ENCODE assay signal across 13 cellular contexts in genomic region chr5:94347130-94347529, GRCh38.
A peak's percentile ranks its signal among the peaks of the same experiment; 100 is the strongest.
DNase-seq lines count a peak whose midpoint lies in the region; ATAC-seq and TF ChIP-seq lines count a peak whose summit lies in the region.
"Had no signal": no experiment of that assay in that cellular context is flagged by ENCODE, and none has a peak within 500 bp of the region (broad histone marks: within the 10 kb centered on the region; RNA-seq: fewer than 3 reads in every experiment).

No MANE protein-coding gene starts in this region.

- H3K9me3 Mint-ChIP-seq in endodermal cell, result peaks cover 87% of the 10 kb centered on the region

- H3K36me3 Mint-ChIP-seq in endodermal cell (ENCODE audit: low read depth), result peaks cover 92% of the 10 kb centered on the region
- H3K36me3 Mint-ChIP-seq: CD4-positive, CD25-positive, alpha-beta regulatory T cell had no signal

- intact Hi-C loops in Right ventricle myocardium superior (cut with DNase I) (no loop called here), left cardiac atrium (cut with DNase I) (no loop called here), A673 (cut with micrococcal nuclease; ENCODE audit: unreplicated experiment) (no loop called here), vagina (cut with DNase I) (no loop called here), ovary (cut with DNase I) (no loop called here)

- no peak for DNase-seq in Right ventricle myocardium superior
- DNase-seq in left cardiac atrium, result no peak
- peak; percentile 2 for DNase-seq in A673 (ENCODE audit: low spot score)
- DNase-seq in MV-4-11 (lab: John Stamatoyannopoulos, UW), result peak; percentile 16
- no peak for DNase-seq in endodermal cell
- DNase-seq in vagina (ENCODE audit: extremely low spot score in 2 of 2), result no peak
- DNase-seq in HCEC 1CT, result no peak
- no peak for DNase-seq in ovary
- DNase-seq: CD4-positive, CD25-positive, alpha-beta regulatory T cell; DMS53; H7 had no signal

- H3K4me3 Mint-ChIP-seq in endodermal cell, result no peak overlapping the region
- H3K4me3 Mint-ChIP-seq: CD4-positive, CD25-positive, alpha-beta regulatory T cell had no signal

- H3K27me3 Mint-ChIP-seq in endodermal cell (ENCODE audit: insufficient read depth), result no peaks in the 10 kb centered on the region
- H3K27me3 Mint-ChIP-seq: CD4-positive, CD25-positive, alpha-beta regulatory T cell had no signal

- H3K36me3 ChIP-seq in A673 (ENCODE audit: insufficient read depth, low read length, poor library complexity, severe bottlenecking) (no peaks in the 10 kb centered on the region), endodermal cell (ENCODE audit: control insufficient read depth, insufficient read depth, low read length) (peaks cover 31% of the 10 kb centered on the region), vagina (no peaks in the 10 kb centered on the region), ovary (no peaks in the 10 kb centered on the region)
- H3K36me3 ChIP-seq: BLaER1 treated with 17β-estradiol and CSF1 and Interleukin-3, amounts not matched to agents 10 nM and 100 nM had no signal

- no peaks in the 10 kb centered on the region for H3K9me3 ChIP-seq in A673 (ENCODE audit: low read depth, low read length, poor library complexity, severe bottlenecking)
- peaks cover 85% of the 10 kb centered on the region for H3K9me3 ChIP-seq in endodermal cell (ENCODE audit: control insufficient read depth, low read length)
- no peaks in the 10 kb centered on the region for H3K9me3 ChIP-seq in vagina
- H3K9me3 ChIP-seq in ovary, result no peaks in the 10 kb centered on the region

- TF ChIP-seq CTCF in A673 (conservative IDR thresholded peaks at IDR 0.05; ENCODE audit: low read depth, low read length) (no peak), endodermal cell (conservative IDR thresholded peaks at IDR 0.05) (no peak), vagina (IDR thresholded peaks at IDR 0.05) (no peak), ovary (IDR thresholded peaks at IDR 0.05) (no peak)

- H3K4me1 ChIP-seq in A673 (ENCODE audit: insufficient read depth, low read length, poor library complexity, severe bottlenecking) (no peaks in the 10 kb centered on the region), endodermal cell (ENCODE audit: control insufficient read depth, insufficient read depth, low read length) (no peaks in the 10 kb centered on the region), vagina (no peaks in the 10 kb centered on the region), ovary (ENCODE audit: insufficient read depth) (no peaks in the 10 kb centered on the region)

- POLR2A ChIA-PET in A673 (lab: Charles Lee; ENCODE audit: low non-redundant PET), result no interaction called here

- no peak for TF ChIP-seq EP300 in ovary (IDR thresholded peaks at IDR 0.05)

- H3K9ac ChIP-seq in endodermal cell (ENCODE audit: extremely low read depth, low read length, poor library complexity, severe bottlenecking), result no peak overlapping the region
- H3K9ac ChIP-seq: BLaER1 treated with 17β-estradiol and CSF1 and Interleukin-3, amounts not matched to agents 10 nM and 100 nM had no signal

- H3K27me3 ChIP-seq in A673 (replicated peaks; ENCODE audit: insufficient read depth, low read depth, low read length, poor library complexity) (no peaks in the 10 kb centered on the region), endodermal cell (ENCODE audit: control insufficient read depth, insufficient read depth, low read length, poor library complexity, severe bottlenecking) (no peaks in the 10 kb centered on the region), vagina (no peaks in the 10 kb centered on the region), ovary (no peaks in the 10 kb centered on the region)
- H3K27me3 ChIP-seq: BLaER1 treated with 17β-estradiol and CSF1 and Interleukin-3, amounts not matched to agents 10 nM and 100 nM had no signal

- TF ChIP-seq POLR2A in vagina (IDR thresholded peaks at IDR 0.05), result no peak
- no peak for TF ChIP-seq POLR2A in ovary (IDR thresholded peaks at IDR 0.05)

- no TSS peak for BruUV-seq in A673 (replicated peaks; lab: Mats Ljungman, UMichigan)

- H3K4me1 Mint-ChIP-seq in endodermal cell, result peaks cover 2% of the 10 kb centered on the region
- H3K4me1 Mint-ChIP-seq: CD4-positive, CD25-positive, alpha-beta regulatory T cell had no signal

- H3K4me3 ChIP-seq in A673 (ENCODE audit: low read depth, low read length, poor library complexity, severe bottlenecking) (no peak overlapping the region), endodermal cell (ENCODE audit: low read length) (peak overlapping the region; percentile 56), vagina (no peak overlapping the region), ovary (no peak overlapping the region)
- H3K4me3 ChIP-seq: BLaER1 treated with 17β-estradiol and CSF1 and Interleukin-3, amounts not matched to agents 10 nM and 100 nM had no signal

- no peak overlapping the region for H3K27ac Mint-ChIP-seq in endodermal cell
- H3K27ac Mint-ChIP-seq: CD4-positive, CD25-positive, alpha-beta regulatory T cell had no signal

- CTCF ChIA-PET in A673 (lab: Charles Lee), result no interaction called here

- peak; percentile 38 for ATAC-seq in Right ventricle myocardium superior (ENCODE audit: poor library complexity)
- no peak for ATAC-seq in left cardiac atrium

- WGBS in endodermal cell (ENCODE audit: insufficient coverage in 1 of 2, insufficient read length in 1 of 2), 2 experiments, result 93 to 100% methylated on average over 3 to 8 of the region's 8 CpGs
- 90 to 93% (median 90%) methylated on average over 8 of the region's 8 CpGs for WGBS in ovary, 3 donors

- H3K27ac ChIP-seq in A673 (ENCODE audit: low read depth, low read length, poor library complexity, severe bottlenecking), result no peak overlapping the region
- H3K27ac ChIP-seq in endodermal cell (ENCODE audit: low read depth, low read length), result no peak overlapping the region
- no peak overlapping the region for H3K27ac ChIP-seq in vagina
- H3K27ac ChIP-seq in ovary, result no peak overlapping the region
- H3K27ac ChIP-seq: 22Rv1 had no signal

Comparison
In these comparisons a context has a peak if more than half of its experiments do, and no peak if none do; other contexts are left out.
1. DNase-seq: peak in A673 (single experiment) and MV-4-11 (single experiment); none in Right ventricle myocardium superior (single experiment), left cardiac atrium (single experiment), endodermal cell (single experiment), vagina (0 of 2), HCEC 1CT (single experiment) and ovary (0 of 5).